In the genomic region with DNA sequence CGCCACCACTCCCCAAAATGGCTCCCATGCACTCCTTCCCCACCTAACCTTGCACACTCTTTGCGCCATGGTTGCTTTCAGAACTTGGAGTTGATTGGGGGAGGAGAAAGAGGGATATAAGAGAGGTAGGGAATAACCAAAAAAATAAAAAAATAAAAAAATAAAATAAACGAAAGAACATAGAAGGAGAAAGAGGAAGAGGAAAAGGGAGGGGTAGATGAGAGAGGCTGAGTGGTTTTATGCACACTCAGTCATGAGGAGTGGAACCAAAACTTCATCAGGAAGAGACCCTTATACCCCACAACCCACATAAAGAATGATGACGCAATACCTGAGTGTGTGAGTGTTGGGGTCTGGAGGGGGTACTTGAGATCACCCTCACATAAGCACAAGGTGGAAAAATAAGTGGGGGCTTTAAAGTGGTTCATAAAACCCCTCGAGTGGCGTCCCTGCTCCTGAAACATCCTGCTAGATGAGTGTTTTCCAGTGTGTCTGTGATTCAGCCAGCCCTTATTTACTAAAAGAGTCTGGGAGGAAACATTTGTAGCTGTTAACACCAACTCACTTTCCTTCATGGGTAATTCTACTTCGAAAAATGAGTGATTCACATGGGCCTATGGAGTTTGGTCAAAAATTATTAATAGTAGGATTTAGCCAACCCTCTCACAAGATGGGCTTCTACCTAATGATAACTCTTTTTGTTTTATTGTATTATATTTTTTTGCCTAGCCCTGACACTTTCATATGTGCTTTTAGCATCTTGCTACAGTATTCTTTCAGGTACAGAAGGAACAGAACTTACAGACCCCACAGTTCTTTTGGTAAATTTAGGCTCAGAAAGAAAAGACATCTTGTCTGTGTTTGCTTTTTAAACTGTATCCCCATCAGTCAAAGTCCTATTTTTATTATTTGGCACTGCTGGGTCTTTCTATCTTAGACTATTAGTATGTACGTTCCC, we compare ENCODE assay signal across 12 cellular contexts. TPM values are rescaled to one million over a fixed set of nuclear protein-coding genes. Genes with fewer than 3 reads are reported as not detected.
DNase-seq lines count a peak whose midpoint lies in the region; ATAC-seq, FAIRE-seq and TF ChIP-seq lines count a peak whose summit lies in the region.
"Had no signal": no experiment of that assay in that cellular context is flagged by ENCODE, and none has a peak within 500 bp of the region (broad histone marks: within the 10 kb centered on the region; RNA-seq: fewer than 3 reads in every experiment).

No MANE protein-coding gene starts in this region.

- in situ Hi-C loops in GM12878 (cut with MboI), result no loop called here

- no peak for TF ChIP-seq CTCF in OCI-LY7 (conservative IDR thresholded peaks at IDR 0.05; ENCODE audit: low read length)
- no peak for TF ChIP-seq CTCF in GM12878 (IDR thresholded peaks at IDR 0.05 in 2 of 3, conservative IDR thresholded peaks at IDR 0.05 in 1 of 3; ENCODE audit: control insufficient read depth in 2 of 3, extremely low read depth in 1 of 3, insufficient read depth in 1 of 3, low read depth in 3 of 3, low read length in 3 of 3)
- TF ChIP-seq CTCF in hepatocyte (IDR thresholded peaks at IDR 0.05; ENCODE audit: poor library complexity), result no peak

- TF ChIP-seq RAD21 in GM12878 (IDR thresholded peaks at IDR 0.05; ENCODE audit: insufficient read depth, low read depth, low read length), result no peak

- TF ChIP-seq POLR2A in GM12878 (IDR thresholded peaks at IDR 0.05; ENCODE audit: low read depth, low read length), result peak; percentile 48; the same call in 1 of the 2 replicates

- no peak for FAIRE-seq in GM12878 (lab: Jason Lieb, UNC)

- H3K4me2 ChIP-seq in OCI-LY7 (ENCODE audit: low read length), result no peak overlapping the region
- peak overlapping the region; percentile 96 for H3K4me2 ChIP-seq in GM12878 (ENCODE audit: control insufficient read depth, insufficient read depth)
- no peak overlapping the region for H3K4me2 ChIP-seq in hepatocyte

- no peaks in the 10 kb centered on the region for H3K79me2 ChIP-seq in OCI-LY7 (ENCODE audit: insufficient read depth, low read depth, low read length)
- H3K79me2 ChIP-seq in GM12878 (ENCODE audit: control insufficient read depth, insufficient read depth, low read length), result peaks cover 98% of the 10 kb centered on the region
- H3K79me2 ChIP-seq in hepatocyte, result no peaks in the 10 kb centered on the region

- H3K4me1 ChIP-seq in OCI-LY7 (ENCODE audit: insufficient read depth, low read length, poor library complexity, severe bottlenecking), result peaks cover 44% of the 10 kb centered on the region
- peaks cover 45% of the 10 kb centered on the region for H3K4me1 ChIP-seq in GM12878 (ENCODE audit: control insufficient read depth, insufficient read depth, low read length)
- H3K4me1 ChIP-seq in hepatocyte (ENCODE audit: insufficient read depth), result peaks cover 35% of the 10 kb centered on the region

- intact Hi-C loops in OCI-LY7 (cut with micrococcal nuclease; ENCODE audit: unreplicated experiment), result no loop called here
- intact Hi-C loops in GM12878 (cut with micrococcal nuclease; ENCODE audit: unreplicated experiment), result no loop called here

- no peaks in the 10 kb centered on the region for H3K9me2 ChIP-seq in OCI-LY7 (ENCODE audit: insufficient read depth, low read length)
- no peaks in the 10 kb centered on the region for H3K9me2 ChIP-seq in hepatocyte (replicated peaks; ENCODE audit: insufficient read depth)

- DNase-seq in stimulated activated CD4-positive, alpha-beta T cell treated with anti-CD3 and anti-CD28 coated beads, Interleukin-2, amount 100 ng/mL, for 4 hours (ENCODE audit: low read depth), result peak; percentile 42
- no peak for DNase-seq in stimulated activated CD4-positive, alpha-beta T cell treated with anti-CD3 and anti-CD28 coated beads, Interleukin-4, amount 100 ng/mL, for 1 hour
- DNase-seq in OCI-LY7 (ENCODE audit: low spot score) (no peak), GM12878 (ENCODE audit: low read depth, low spot score) (no peak), hepatocyte (ENCODE audit: low spot score) (no peak), NCI-H345 (lab: John Stamatoyannopoulos, UW) (no peak), EL (no peak)
- DNase-seq: AML-193; effector CD4-positive, alpha-beta T cell; head of caudate nucleus; NCI-H2081 treated with DMSO at 0.1 percent for 48 hours had no signal

- no peaks in the 10 kb centered on the region for H3K9me3 ChIP-seq in OCI-LY7 (ENCODE audit: low read length)
- no peaks in the 10 kb centered on the region for H3K9me3 ChIP-seq in GM12878 (replicated peaks; ENCODE audit: control insufficient read depth, insufficient read depth, low read length)
- no peaks in the 10 kb centered on the region for H3K9me3 ChIP-seq in hepatocyte (ENCODE audit: low read depth)

- 22% methylated on average over 8 of the region's 8 CpGs for WGBS in GM12878 (ENCODE audit: insufficient coverage, insufficient replicate concordance, low lambda C conversion rate, missing lambda C conversion rate)
- WGBS in hepatocyte (ENCODE audit: low lambda C conversion rate, missing lambda C conversion rate), result 91% methylated on average over 8 of the region's 8 CpGs

- H3K36me3 ChIP-seq in OCI-LY7 (ENCODE audit: insufficient read depth, low read length) (no peaks in the 10 kb centered on the region), GM12878 (ENCODE audit: control insufficient read depth in 2 of 2, insufficient read depth in 2 of 2, low read length in 1 of 2) (peaks cover 4 to 32% of the 10 kb centered on the region in 2 experiments; a peak in 3 of 4 replicates), hepatocyte (replicated peaks; ENCODE audit: insufficient read depth, low read depth) (no peaks in the 10 kb centered on the region)

- H3K4me3 ChIP-seq in OCI-LY7 (ENCODE audit: low read depth, low read length, poor library complexity, severe bottlenecking) (no peak overlapping the region), GM12878 (peak overlapping the region; percentile 95), hepatocyte (no peak overlapping the region)

- RAD21 ChIA-PET in GM12878 (lab: Charles Lee; ENCODE audit: unreplicated experiment), result interaction anchor here (0.6 to 10.9 kb wide), 13 partner anchors 12 to 125 kb away, joined by 3 to 194 read pairs (median 8); no protein-coding TSS in a partner anchor

- H3K9ac ChIP-seq in GM12878 (ENCODE audit: control insufficient read depth, insufficient read depth, low read length), result peak overlapping the region; percentile 99

- CTCF ChIA-PET in OCI-LY7 (lab: Charles Lee; ENCODE audit: unreplicated experiment), result no interaction called here
- CTCF ChIA-PET in GM12878 (lab: Yijun Ruan, JAX), result interaction anchor here (0.6 to 1.9 kb wide), 10 partner anchors 7 to 40 kb away, joined by 3 to 8 read pairs (median 4); no protein-coding TSS in a partner anchor

- H3K27me3 ChIP-seq in GM12878 (replicated peaks in 1 of 2; ENCODE audit: control insufficient read depth in 2 of 2, insufficient read depth in 2 of 2, low read length in 1 of 2) (no peaks in the 10 kb centered on the region), hepatocyte (no peaks in the 10 kb centered on the region)

- SMC1A ChIA-PET in GM12878 (lab: Charles Lee; ENCODE audit: uncharacterized antibody, unreplicated experiment), result interaction anchor here (1.2 to 10.8 kb wide), 12 partner anchors 9 to 211 kb away, joined by 3 to 259 read pairs (median 10); no protein-coding TSS in a partner anchor

- no peak overlapping the region for H3K27ac ChIP-seq in OCI-LY7 (ENCODE audit: low read depth, low read length, poor library complexity, severe bottlenecking)
- peak overlapping the region; percentile 95 for H3K27ac ChIP-seq in GM12878 (ENCODE audit: control insufficient read depth, insufficient read depth)
- H3K27ac ChIP-seq in hepatocyte, result no peak overlapping the region

- POLR2A ChIA-PET in OCI-LY7 (lab: Charles Lee) (interaction anchor here (0.7 to 1.4 kb wide), 3 partner anchors 12 to 34 kb away, joined by 3 to 8 read pairs (median 6); no protein-coding TSS in a partner anchor), GM12878 (lab: Charles Lee) (interaction anchor here (0.7 to 7.6 kb wide), 11 partner anchors 12 to 67 kb away, joined by 3 to 68 read pairs (median 5); no protein-coding TSS in a partner anchor)

- no peak; a peak in 1 of 4 replicates for TF ChIP-seq EP300 in GM12878 (IDR thresholded peaks at IDR 0.05; ENCODE audit: borderline replicate concordance in 1 of 2, control insufficient read depth in 1 of 2, low read depth in 2 of 2, low read length in 2 of 2)

- H2AFZ ChIP-seq in OCI-LY7 (ENCODE audit: low read length), result 0 out of 2 replicates have a peak overlapping the region, but pooled peaks have one; percentile 21
- no peak overlapping the region for H2AFZ ChIP-seq in GM12878 (ENCODE audit: control insufficient read depth, low read depth, low read length)
- no peak overlapping the region for H2AFZ ChIP-seq in hepatocyte

- H4K20me1 ChIP-seq in OCI-LY7 (ENCODE audit: insufficient read depth, low read length) (no peaks in the 10 kb centered on the region), GM12878 (ENCODE audit: control insufficient read depth, insufficient read depth) (no peaks in the 10 kb centered on the region), hepatocyte (ENCODE audit: insufficient read depth, poor library complexity, severe bottlenecking) (no peaks in the 10 kb centered on the region)

- ATAC-seq in GM12878 (peak; percentile 34), GM19023 (IDR thresholded peaks at IDR 0.05; ENCODE audit: unreplicated experiment) (no peak)

- BruUV-seq in OCI-LY7 (replicated peaks; lab: Mats Ljungman, UMichigan) (no TSS peak), GM12878 (replicated peaks; lab: Mats Ljungman, UMichigan) (TSS peak; percentile 59)

TF ChIP-seq in GM12878, 131 proteins besides CTCF, POLR2A, EP300 and RAD21 (continues in another document):
- no peak for TF ChIP-seq MXI1 (IDR thresholded peaks at IDR 0.05; ENCODE audit: low read depth, low read length)

RNA-seq across cellular contexts. Expression of gene SLAMF1, which starts 5.2 kb away (rescaled TPM):
- 0.32 and 0.36 TPM in 2 replicates for total RNA-seq in OCI-LY7 (2014; rRNA removed; shearing (Covaris generic))
- 0.42 and 0.72 TPM in 2 replicates for total RNA-seq in OCI-LY7 (2022)
- 1,111 and 1,167 TPM in 2 replicates for total RNA-seq in GM12878 (2013; cell fraction: nucleolus; rRNA removed)
- total RNA-seq in GM12878 (2014; rRNA removed), result 121 and 136 TPM in 2 replicates
- 134 and 145 TPM in 2 replicates for total RNA-seq in GM12878 (2014; rRNA removed; fragmentation: Illumina TruSeq; extraction: Trizol)
- 125 and 140 TPM in 2 replicates for total RNA-seq in GM12878 (2021)
- polyA plus RNA-seq in GM12878 (2011; ENCODE audit: low read depth), result 41.2 TPM
- polyA plus RNA-seq in GM12878 (2011; rRNA removed), result 260 and 289 TPM in 2 replicates
- 194 and 205 TPM in 2 replicates for polyA plus RNA-seq in GM12878 (2011; cell fraction: cytosol; rRNA removed)
- 385 and 567 TPM in 2 replicates for polyA plus RNA-seq in GM12878 (2011; cell fraction: nucleus; rRNA removed)
- 73.7 and 121 TPM in 2 replicates for polyA plus RNA-seq in GM12878 (2012)
- 134 and 155 TPM in 2 replicates for polyA plus RNA-seq in GM12878 (2014; fragmentation: Illumina TruSeq; extraction: Trizol)
- 100 to 1,000 TPM; 128 to 145 TPM for polyA plus RNA-seq in GM12878 (2014; fragmentation: Nextera tagmentation; extraction: Ambion mirVana)
- polyA plus RNA-seq in GM12878 (2014; rRNA removed), result 154 and 204 TPM in 2 replicates
- 10 to 100 TPM; 87.3 to 89.7 TPM for polyA plus RNA-seq in GM12878 (2016; fragmentation: Nextera tagmentation; extraction: Ambion mirVana)
- 378 and 409 TPM in 2 replicates for polyA minus RNA-seq in GM12878 (2011; rRNA and poly(A)+ RNA removed)
- polyA minus RNA-seq in GM12878 (2011; cell fraction: cytosol; rRNA and poly(A)+ RNA removed), result 105 and 108 TPM in 2 replicates
- 309 and 389 TPM in 2 replicates for polyA minus RNA-seq in GM12878 (2011; cell fraction: nucleus; rRNA and poly(A)+ RNA removed)
- total RNA-seq in hepatocyte, result 0.20 and 1.2 TPM in 2 replicates
- 2.1 and 2.3 TPM in 2 replicates for polyA plus RNA-seq in hepatocyte

Comparison
In these comparisons a context has a peak if more than half of its experiments do, and no peak if none do; other contexts are left out.
1. RNA of gene SLAMF1, which starts 5.2 kb away (total RNA-seq): 121 to 1,167 TPM in GM12878; 0.20 to 1.2 TPM in hepatocyte and 0.32 to 0.72 TPM in OCI-LY7; every median in the first group is over 10 times any median in the second.